Comparison of ENCODE assay signal across 24 cellular contexts in the genomic region with DNA sequence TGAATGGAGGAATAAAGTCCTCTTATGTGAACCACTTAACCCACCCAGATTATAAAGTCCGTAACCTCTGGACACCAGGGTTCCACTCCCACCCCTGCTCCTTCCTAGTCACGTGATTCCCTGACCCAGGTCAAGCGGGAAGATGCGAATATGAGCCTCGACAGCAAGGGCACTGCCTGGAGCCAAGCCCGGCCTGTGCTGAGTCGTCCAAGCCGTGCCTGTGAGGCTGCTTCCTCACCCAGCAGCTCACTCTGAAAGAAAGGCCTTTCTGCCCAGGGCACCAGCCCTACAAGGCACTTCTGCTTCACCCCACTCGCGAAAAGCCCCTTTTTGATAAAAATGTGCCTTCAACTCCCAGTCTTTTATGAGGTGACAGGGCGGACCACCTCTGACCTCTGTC.
"Had no signal": no experiment of that assay in that cellular context is flagged by ENCODE, and none has a peak within 500 bp of the region (broad histone marks: within the 10 kb centered on the region; RNA-seq: fewer than 3 reads in every experiment).

No MANE protein-coding gene starts in this region.

- H3K4me1 ChIP-seq: body of pancreas, foreskin keratinocyte, lower lobe of right lung, upper lobe of right lung had no signal

- DNase-seq: activated CD4-positive, alpha-beta T cell treated with anti-CD3 and anti-CD28 coated beads for 1 hour; activated CD4-positive, alpha-beta T cell treated with anti-CD3 and anti-CD28 coated beads, Interleukin-2, amount 50 U/mL, for 1 hour; activated CD8-positive, alpha-beta T cell treated with anti-CD3 and anti-CD28 coated beads, Interleukin-2, amount 10 ng/mL, durations not matched to agents 7 days and 5 days; activated gamma-delta T cell; activated naive CD4-positive, alpha-beta T cell treated with anti-CD3 and anti-CD28 coated beads, Interleukin-2, amount 50 U/mL, for 16 hours; anterior cingulate cortex; body of pancreas; effector CD4-positive, alpha-beta T cell; foreskin keratinocyte; kidney; lower lobe of right lung; mesendoderm; mucosa of descending colon; retina; stimulated activated CD4-positive, alpha-beta T cell treated with anti-CD3 and anti-CD28 coated beads, Interleukin-4, amount 100 ng/mL, for 24 hours; stimulated activated naive CD8-positive, alpha-beta T cell treated with anti-CD3 and anti-CD28 coated beads, Interleukin-15, Interleukin-2, amounts not matched to agents 100 U/mL and 50 U/mL, for 24 hours; thyroid gland; upper lobe of right lung; WERI-Rb-1 had no signal

- H3K27me3 ChIP-seq: body of pancreas, cardiac muscle cell, foreskin keratinocyte, thyroid gland, upper lobe of right lung had no signal

- ATAC-seq: activated CD8-positive, alpha-beta T cell treated with anti-CD3 and anti-CD28 coated beads, Interleukin-2, amount 10 ng/mL, durations not matched to agents 7 days and 5 days; body of pancreas; foreskin keratinocyte; left lobe of liver; lower lobe of right lung; mucosa of descending colon; stimulated activated naive CD8-positive, alpha-beta T cell treated with anti-CD3 and anti-CD28 coated beads, Interleukin-15, Interleukin-2, amounts not matched to agents 100 U/mL and 50 U/mL, for 24 hours; upper lobe of right lung had no signal

- H3K27me3 Mint-ChIP-seq: progenitor cell of endocrine pancreas had no signal

- H3K27ac Mint-ChIP-seq: activated CD8-positive, alpha-beta T cell treated with anti-CD3 and anti-CD28 coated beads, Interleukin-2, amount 10 ng/mL, durations not matched to agents 7 days and 5 days; activated T-helper 1 cell treated with anti-CD3 and anti-CD28 coated beads, Interleukin-12 subunit alpha, Interleukin-12 subunit beta, Interleukin-2, Interleukin-4 antibody, amounts not matched to agents 30 ng/mL and 10 ng/mL and 1 ng/mL, durations not matched to agents 14 hours and 24 hours and 36 hours; progenitor cell of endocrine pancreas had no signal

- H3K27ac ChIP-seq: body of pancreas, cardiac muscle cell, foreskin keratinocyte, lower lobe of right lung, thyroid gland, upper lobe of right lung, WERI-Rb-1 had no signal

- H3K36me3 ChIP-seq: WERI-Rb-1 had no signal

- H3K4me3 Mint-ChIP-seq: activated CD8-positive, alpha-beta T cell treated with anti-CD3 and anti-CD28 coated beads, Interleukin-2, amount 10 ng/mL, durations not matched to agents 7 days and 5 days; activated T-helper 1 cell treated with anti-CD3 and anti-CD28 coated beads, Interleukin-12 subunit alpha, Interleukin-12 subunit beta, Interleukin-2, Interleukin-4 antibody, amounts not matched to agents 30 ng/mL and 10 ng/mL and 1 ng/mL, durations not matched to agents 14 hours and 24 hours and 36 hours had no signal

- H3K4me3 ChIP-seq: body of pancreas, cardiac muscle cell, lower lobe of right lung, mucosa of descending colon, thyroid gland, upper lobe of right lung had no signal

- FAIRE-seq: kidney, TTC549 had no signal

- H3K9me3 ChIP-seq: body of pancreas, lower lobe of right lung, mucosa of descending colon, thyroid gland, upper lobe of right lung had no signal

- H3K9me3 Mint-ChIP-seq: activated T-helper 1 cell treated with anti-CD3 and anti-CD28 coated beads, Interleukin-12 subunit alpha, Interleukin-12 subunit beta, Interleukin-2, Interleukin-4 antibody, amounts not matched to agents 30 ng/mL and 10 ng/mL and 1 ng/mL, durations not matched to agents 14 hours and 24 hours and 36 hours had no signal
